ENCODE assay signal across 3 cellular contexts in genomic region chr2:229945975-229946374, GRCh38.
TF ChIP-seq lines count a peak whose summit lies in the region.

No MANE protein-coding gene starts in this region.

TF ChIP-seq in GM12891, 5 proteins besides CTCF, POLR2A, EP300 and RAD21:
- TF ChIP-seq TAF1 (IDR thresholded peaks at IDR 0.05; ENCODE audit: low read depth, low read length) (no peak), POLR2AphosphoS5 (IDR thresholded peaks at IDR 0.05; ENCODE audit: low read depth, low read length) (no peak), POU2F2 (IDR thresholded peaks at IDR 0.05; ENCODE audit: low read depth, low read length) (no peak), PAX5 (IDR thresholded peaks at IDR 0.05; ENCODE audit: insufficient read depth, low read length, severe bottlenecking) (no peak), SPI1 (IDR thresholded peaks at IDR 0.05; ENCODE audit: low read depth, low read length) (no peak)

TF ChIP-seq in WTC11, 78 proteins besides CTCF, POLR2A, EP300 and RAD21:
- TF ChIP-seq KAT7 (CRISPR knock-in tag; IDR thresholded peaks at IDR 0.05; ENCODE audit: borderline replicate concordance) (no peak), ZNF232 (CRISPR knock-in tag; IDR thresholded peaks at IDR 0.05) (no peak), TCF7 (CRISPR knock-in tag; IDR thresholded peaks at IDR 0.05; ENCODE audit: low read depth) (no peak), SMAD3 (CRISPR knock-in tag; IDR thresholded peaks at IDR 0.05; ENCODE audit: borderline replicate concordance) (no peak), TEAD4 (CRISPR knock-in tag; IDR thresholded peaks at IDR 0.05) (no peak), CREB1 (CRISPR knock-in tag; IDR thresholded peaks at IDR 0.05) (no peak), ZNF263 (CRISPR knock-in tag; IDR thresholded peaks at IDR 0.05; ENCODE audit: low read depth) (no peak)
- TF ChIP-seq, protein P1, sequence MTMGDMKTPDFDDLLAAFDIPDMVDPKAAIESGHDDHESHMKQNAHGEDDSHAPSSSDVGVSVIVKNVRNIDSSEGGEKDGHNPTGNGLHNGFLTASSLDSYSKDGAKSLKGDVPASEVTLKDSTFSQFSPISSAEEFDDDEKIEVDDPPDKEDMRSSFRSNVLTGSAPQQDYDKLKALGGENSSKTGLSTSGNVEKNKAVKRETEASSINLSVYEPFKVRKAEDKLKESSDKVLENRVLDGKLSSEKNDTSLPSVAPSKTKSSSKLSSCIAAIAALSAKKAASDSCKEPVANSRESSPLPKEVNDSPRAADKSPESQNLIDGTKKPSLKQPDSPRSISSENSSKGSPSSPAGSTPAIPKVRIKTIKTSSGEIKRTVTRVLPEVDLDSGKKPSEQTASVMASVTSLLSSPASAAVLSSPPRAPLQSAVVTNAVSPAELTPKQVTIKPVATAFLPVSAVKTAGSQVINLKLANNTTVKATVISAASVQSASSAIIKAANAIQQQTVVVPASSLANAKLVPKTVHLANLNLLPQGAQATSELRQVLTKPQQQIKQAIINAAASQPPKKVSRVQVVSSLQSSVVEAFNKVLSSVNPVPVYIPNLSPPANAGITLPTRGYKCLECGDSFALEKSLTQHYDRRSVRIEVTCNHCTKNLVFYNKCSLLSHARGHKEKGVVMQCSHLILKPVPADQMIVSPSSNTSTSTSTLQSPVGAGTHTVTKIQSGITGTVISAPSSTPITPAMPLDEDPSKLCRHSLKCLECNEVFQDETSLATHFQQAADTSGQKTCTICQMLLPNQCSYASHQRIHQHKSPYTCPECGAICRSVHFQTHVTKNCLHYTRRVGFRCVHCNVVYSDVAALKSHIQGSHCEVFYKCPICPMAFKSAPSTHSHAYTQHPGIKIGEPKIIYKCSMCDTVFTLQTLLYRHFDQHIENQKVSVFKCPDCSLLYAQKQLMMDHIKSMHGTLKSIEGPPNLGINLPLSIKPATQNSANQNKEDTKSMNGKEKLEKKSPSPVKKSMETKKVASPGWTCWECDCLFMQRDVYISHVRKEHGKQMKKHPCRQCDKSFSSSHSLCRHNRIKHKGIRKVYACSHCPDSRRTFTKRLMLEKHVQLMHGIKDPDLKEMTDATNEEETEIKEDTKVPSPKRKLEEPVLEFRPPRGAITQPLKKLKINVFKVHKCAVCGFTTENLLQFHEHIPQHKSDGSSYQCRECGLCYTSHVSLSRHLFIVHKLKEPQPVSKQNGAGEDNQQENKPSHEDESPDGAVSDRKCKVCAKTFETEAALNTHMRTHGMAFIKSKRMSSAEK (CRISPR knock-in tag; IDR thresholded peaks at IDR 0.05; ENCODE audit: borderline replicate concordance): no peak
- TF ChIP-seq, protein P2, sequence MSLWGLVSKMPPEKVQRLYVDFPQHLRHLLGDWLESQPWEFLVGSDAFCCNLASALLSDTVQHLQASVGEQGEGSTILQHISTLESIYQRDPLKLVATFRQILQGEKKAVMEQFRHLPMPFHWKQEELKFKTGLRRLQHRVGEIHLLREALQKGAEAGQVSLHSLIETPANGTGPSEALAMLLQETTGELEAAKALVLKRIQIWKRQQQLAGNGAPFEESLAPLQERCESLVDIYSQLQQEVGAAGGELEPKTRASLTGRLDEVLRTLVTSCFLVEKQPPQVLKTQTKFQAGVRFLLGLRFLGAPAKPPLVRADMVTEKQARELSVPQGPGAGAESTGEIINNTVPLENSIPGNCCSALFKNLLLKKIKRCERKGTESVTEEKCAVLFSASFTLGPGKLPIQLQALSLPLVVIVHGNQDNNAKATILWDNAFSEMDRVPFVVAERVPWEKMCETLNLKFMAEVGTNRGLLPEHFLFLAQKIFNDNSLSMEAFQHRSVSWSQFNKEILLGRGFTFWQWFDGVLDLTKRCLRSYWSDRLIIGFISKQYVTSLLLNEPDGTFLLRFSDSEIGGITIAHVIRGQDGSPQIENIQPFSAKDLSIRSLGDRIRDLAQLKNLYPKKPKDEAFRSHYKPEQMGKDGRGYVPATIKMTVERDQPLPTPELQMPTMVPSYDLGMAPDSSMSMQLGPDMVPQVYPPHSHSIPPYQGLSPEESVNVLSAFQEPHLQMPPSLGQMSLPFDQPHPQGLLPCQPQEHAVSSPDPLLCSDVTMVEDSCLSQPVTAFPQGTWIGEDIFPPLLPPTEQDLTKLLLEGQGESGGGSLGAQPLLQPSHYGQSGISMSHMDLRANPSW (CRISPR knock-in tag; conservative IDR thresholded peaks at IDR 0.05; ENCODE audit: low read depth): no peak
- TF ChIP-seq, protein P3, sequence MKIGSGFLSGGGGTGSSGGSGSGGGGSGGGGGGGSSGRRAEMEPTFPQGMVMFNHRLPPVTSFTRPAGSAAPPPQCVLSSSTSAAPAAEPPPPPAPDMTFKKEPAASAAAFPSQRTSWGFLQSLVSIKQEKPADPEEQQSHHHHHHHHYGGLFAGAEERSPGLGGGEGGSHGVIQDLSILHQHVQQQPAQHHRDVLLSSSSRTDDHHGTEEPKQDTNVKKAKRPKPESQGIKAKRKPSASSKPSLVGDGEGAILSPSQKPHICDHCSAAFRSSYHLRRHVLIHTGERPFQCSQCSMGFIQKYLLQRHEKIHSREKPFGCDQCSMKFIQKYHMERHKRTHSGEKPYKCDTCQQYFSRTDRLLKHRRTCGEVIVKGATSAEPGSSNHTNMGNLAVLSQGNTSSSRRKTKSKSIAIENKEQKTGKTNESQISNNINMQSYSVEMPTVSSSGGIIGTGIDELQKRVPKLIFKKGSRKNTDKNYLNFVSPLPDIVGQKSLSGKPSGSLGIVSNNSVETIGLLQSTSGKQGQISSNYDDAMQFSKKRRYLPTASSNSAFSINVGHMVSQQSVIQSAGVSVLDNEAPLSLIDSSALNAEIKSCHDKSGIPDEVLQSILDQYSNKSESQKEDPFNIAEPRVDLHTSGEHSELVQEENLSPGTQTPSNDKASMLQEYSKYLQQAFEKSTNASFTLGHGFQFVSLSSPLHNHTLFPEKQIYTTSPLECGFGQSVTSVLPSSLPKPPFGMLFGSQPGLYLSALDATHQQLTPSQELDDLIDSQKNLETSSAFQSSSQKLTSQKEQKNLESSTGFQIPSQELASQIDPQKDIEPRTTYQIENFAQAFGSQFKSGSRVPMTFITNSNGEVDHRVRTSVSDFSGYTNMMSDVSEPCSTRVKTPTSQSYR (CRISPR knock-in tag; IDR thresholded peaks at IDR 0.05): no peak

TF ChIP-seq in H1, 55 proteins besides CTCF, POLR2A, EP300 and RAD21:
- no peak for TF ChIP-seq TEAD4 (IDR thresholded peaks at IDR 0.05; ENCODE audit: low read depth, low read length)
- TF ChIP-seq SAP30 (IDR thresholded peaks at IDR 0.05; ENCODE audit: insufficient read depth, insufficient replicate concordance, low read length): no peak
- no peak for TF ChIP-seq ZNF274 (IDR thresholded peaks at IDR 0.05; ENCODE audit: borderline replicate concordance, extremely low read depth, low read length)
- no peak for TF ChIP-seq YY1 (IDR thresholded peaks at IDR 0.05; ENCODE audit: low read depth, low read length)
- no peak for TF ChIP-seq KDM1A (IDR thresholded peaks at IDR 0.05; ENCODE audit: borderline replicate concordance, low read length)
- no peak for TF ChIP-seq CBX5 (IDR thresholded peaks at IDR 0.05; ENCODE audit: low read depth, low read length)
- TF ChIP-seq KDM4A (IDR thresholded peaks at IDR 0.05; ENCODE audit: low read depth, low read length, severe bottlenecking): no peak
- TF ChIP-seq SRF (IDR thresholded peaks at IDR 0.05; ENCODE audit: low read depth, low read length): no peak
- TF ChIP-seq SP1 (IDR thresholded peaks at IDR 0.05; ENCODE audit: low read depth, low read length): no peak
- TF ChIP-seq ATF3 (IDR thresholded peaks at IDR 0.05; ENCODE audit: insufficient read depth, low read depth, low read length): no peak
- no peak for TF ChIP-seq NANOG (IDR thresholded peaks at IDR 0.05; ENCODE audit: insufficient read depth, low read depth, low read length, poor library complexity, severe bottlenecking)
- TF ChIP-seq TCF12 (IDR thresholded peaks at IDR 0.05; ENCODE audit: low read depth, low read length): no peak
- TF ChIP-seq KDM5A (IDR thresholded peaks at IDR 0.05; ENCODE audit: low read length): no peak
- TF ChIP-seq E2F6 (IDR thresholded peaks at IDR 0.05): no peak
- TF ChIP-seq POLR2AphosphoS5 (IDR thresholded peaks at IDR 0.05; ENCODE audit: low read depth, low read length): no peak
- no peak for TF ChIP-seq EZH2 (IDR thresholded peaks at IDR 0.05; ENCODE audit: low read depth, low read length, severe bottlenecking)
TF ChIP-seq in H1: peak in this region for 0.
